1 cellular context compared by ENCODE assay signal in the genomic region with DNA sequence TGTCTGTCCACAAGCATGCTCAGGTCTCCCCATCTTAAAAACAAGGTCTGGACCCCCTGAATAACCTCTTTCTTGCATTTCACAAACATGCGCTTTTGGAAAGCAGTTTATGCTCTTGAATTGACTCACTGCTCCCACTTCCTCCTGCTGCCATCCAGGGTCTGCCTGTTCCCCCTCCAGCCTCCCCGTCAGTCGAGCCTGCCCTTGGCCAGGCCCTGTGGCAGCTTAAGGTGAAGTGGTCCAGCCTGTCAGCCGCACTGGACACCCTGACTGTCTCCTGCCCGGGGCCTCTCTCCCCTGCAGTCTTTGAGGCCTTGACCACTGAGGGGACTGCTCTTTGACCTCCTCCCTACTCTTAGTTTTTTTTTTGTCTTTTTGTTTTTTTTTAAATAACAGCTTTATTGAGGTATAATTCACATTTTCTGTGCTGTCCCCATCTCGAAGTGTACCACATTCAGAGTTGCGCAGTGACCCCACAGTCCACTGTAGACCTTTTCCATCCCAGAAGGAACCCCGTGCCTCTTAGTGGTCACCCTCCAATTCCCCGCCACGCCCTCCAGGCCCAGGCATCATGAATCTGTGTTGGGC.
TF ChIP-seq lines count a peak whose summit lies in the region.

No MANE protein-coding gene starts in this region.

TF ChIP-seq in GM12878, 131 proteins besides CTCF, POLR2A, EP300 and RAD21 (continued from another document):
- TF ChIP-seq, protein P1, sequence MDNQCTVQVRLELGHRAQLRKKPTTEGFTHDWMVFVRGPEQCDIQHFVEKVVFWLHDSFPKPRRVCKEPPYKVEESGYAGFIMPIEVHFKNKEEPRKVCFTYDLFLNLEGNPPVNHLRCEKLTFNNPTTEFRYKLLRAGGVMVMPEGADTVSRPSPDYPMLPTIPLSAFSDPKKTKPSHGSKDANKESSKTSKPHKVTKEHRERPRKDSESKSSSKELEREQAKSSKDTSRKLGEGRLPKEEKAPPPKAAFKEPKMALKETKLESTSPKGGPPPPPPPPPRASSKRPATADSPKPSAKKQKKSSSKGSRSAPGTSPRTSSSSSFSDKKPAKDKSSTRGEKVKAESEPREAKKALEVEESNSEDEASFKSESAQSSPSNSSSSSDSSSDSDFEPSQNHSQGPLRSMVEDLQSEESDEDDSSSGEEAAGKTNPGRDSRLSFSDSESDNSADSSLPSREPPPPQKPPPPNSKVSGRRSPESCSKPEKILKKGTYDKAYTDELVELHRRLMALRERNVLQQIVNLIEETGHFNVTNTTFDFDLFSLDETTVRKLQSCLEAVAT (IDR thresholded peaks at IDR 0.05), result no peak
- TF ChIP-seq CEBPB (IDR thresholded peaks at IDR 0.05; ENCODE audit: borderline replicate concordance in 1 of 2, low read depth in 2 of 2, low read length in 2 of 2) (no peak), IRF3 (IDR thresholded peaks at IDR 0.05) (no peak), SPI1 (IDR thresholded peaks at IDR 0.05; ENCODE audit: borderline replicate concordance, insufficient read depth, low read depth, low read length) (peak; percentile 94), IRF4 (IDR thresholded peaks at IDR 0.05; ENCODE audit: low read depth, low read length) (peak; percentile 98), HDAC2 (IDR thresholded peaks at IDR 0.05) (no peak), FOXM1 (IDR thresholded peaks at IDR 0.05; ENCODE audit: low read depth, low read length) (no peak), JUND (IDR thresholded peaks at IDR 0.05; ENCODE audit: low read depth, low read length) (no peak; the same call in 1 of the 2 replicates), SIX5 (IDR thresholded peaks at IDR 0.05; ENCODE audit: low read depth, low read length, severe bottlenecking) (no peak), SMAD1 (IDR thresholded peaks at IDR 0.05; ENCODE audit: low read depth, partially characterized antibody) (no peak), SUPT20H (IDR thresholded peaks at IDR 0.05; ENCODE audit: borderline replicate concordance, control insufficient read depth, low read depth, low read length) (no peak), BMI1 (IDR thresholded peaks at IDR 0.05; ENCODE audit: borderline replicate concordance) (0 out of 2 replicates have a peak, but pooled peaks have one; percentile 22), SIN3A (IDR thresholded peaks at IDR 0.05; ENCODE audit: low read depth, low read length) (no peak), WRNIP1 (IDR thresholded peaks at IDR 0.05; ENCODE audit: borderline replicate concordance, low read depth, low read length) (no peak), CHD4 (IDR thresholded peaks at IDR 0.05) (no peak), TCF12 (IDR thresholded peaks at IDR 0.05; ENCODE audit: low read depth, low read length) (no peak), HCFC1 (IDR thresholded peaks at IDR 0.05; ENCODE audit: low read length) (no peak)
- TF ChIP-seq, protein P2, sequence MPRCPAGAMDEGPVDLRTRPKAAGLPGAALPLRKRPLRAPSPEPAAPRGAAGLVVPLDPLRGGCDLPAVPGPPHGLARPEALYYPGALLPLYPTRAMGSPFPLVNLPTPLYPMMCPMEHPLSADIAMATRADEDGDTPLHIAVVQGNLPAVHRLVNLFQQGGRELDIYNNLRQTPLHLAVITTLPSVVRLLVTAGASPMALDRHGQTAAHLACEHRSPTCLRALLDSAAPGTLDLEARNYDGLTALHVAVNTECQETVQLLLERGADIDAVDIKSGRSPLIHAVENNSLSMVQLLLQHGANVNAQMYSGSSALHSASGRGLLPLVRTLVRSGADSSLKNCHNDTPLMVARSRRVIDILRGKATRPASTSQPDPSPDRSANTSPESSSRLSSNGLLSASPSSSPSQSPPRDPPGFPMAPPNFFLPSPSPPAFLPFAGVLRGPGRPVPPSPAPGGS (IDR thresholded peaks at IDR 0.05; ENCODE audit: borderline replicate concordance, insufficient read depth, low read depth, low read length, poor library complexity, severe bottlenecking), result no peak
- TF ChIP-seq, protein P3, sequence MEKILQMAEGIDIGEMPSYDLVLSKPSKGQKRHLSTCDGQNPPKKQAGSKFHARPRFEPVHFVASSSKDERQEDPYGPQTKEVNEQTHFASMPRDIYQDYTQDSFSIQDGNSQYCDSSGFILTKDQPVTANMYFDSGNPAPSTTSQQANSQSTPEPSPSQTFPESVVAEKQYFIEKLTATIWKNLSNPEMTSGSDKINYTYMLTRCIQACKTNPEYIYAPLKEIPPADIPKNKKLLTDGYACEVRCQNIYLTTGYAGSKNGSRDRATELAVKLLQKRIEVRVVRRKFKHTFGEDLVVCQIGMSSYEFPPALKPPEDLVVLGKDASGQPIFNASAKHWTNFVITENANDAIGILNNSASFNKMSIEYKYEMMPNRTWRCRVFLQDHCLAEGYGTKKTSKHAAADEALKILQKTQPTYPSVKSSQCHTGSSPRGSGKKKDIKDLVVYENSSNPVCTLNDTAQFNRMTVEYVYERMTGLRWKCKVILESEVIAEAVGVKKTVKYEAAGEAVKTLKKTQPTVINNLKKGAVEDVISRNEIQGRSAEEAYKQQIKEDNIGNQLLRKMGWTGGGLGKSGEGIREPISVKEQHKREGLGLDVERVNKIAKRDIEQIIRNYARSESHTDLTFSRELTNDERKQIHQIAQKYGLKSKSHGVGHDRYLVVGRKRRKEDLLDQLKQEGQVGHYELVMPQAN (conservative IDR thresholded peaks at IDR 0.05), result peak; percentile 10; the same call in 1 of the 2 replicates
- TF ChIP-seq, protein P4, sequence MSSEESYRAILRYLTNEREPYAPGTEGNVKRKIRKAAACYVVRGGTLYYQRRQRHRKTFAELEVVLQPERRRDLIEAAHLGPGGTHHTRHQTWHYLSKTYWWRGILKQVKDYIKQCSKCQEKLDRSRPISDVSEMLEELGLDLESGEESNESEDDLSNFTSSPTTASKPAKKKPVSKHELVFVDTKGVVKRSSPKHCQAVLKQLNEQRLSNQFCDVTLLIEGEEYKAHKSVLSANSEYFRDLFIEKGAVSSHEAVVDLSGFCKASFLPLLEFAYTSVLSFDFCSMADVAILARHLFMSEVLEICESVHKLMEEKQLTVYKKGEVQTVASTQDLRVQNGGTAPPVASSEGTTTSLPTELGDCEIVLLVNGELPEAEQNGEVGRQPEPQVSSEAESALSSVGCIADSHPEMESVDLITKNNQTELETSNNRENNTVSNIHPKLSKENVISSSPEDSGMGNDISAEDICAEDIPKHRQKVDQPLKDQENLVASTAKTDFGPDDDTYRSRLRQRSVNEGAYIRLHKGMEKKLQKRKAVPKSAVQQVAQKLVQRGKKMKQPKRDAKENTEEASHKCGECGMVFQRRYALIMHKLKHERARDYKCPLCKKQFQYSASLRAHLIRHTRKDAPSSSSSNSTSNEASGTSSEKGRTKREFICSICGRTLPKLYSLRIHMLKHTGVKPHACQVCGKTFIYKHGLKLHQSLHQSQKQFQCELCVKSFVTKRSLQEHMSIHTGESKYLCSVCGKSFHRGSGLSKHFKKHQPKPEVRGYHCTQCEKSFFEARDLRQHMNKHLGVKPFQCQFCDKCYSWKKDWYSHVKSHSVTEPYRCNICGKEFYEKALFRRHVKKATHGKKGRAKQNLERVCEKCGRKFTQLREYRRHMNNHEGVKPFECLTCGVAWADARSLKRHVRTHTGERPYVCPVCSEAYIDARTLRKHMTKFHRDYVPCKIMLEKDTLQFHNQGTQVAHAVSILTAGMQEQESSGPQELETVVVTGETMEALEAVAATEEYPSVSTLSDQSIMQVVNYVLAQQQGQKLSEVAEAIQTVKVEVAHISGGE (CRISPR knock-in tag; IDR thresholded peaks at IDR 0.05), result no peak
